Comparison of ENCODE assay signal across 12 cellular contexts in genomic region chrX:138756234-138756633, GRCh38. TPM values are rescaled to one million over a fixed set of nuclear protein-coding genes. Genes with fewer than 3 reads are reported as not detected.
DNase-seq lines count a peak whose midpoint lies in the region; ATAC-seq and TF ChIP-seq lines count a peak whose summit lies in the region.
"Had no signal": no experiment of that assay in that cellular context is flagged by ENCODE, and none has a peak within 500 bp of the region (broad histone marks: within the 10 kb centered on the region; RNA-seq: fewer than 3 reads in every experiment).

No MANE protein-coding gene starts in this region.

- ATAC-seq in GM21737 (IDR thresholded peaks at IDR 0.05; ENCODE audit: unreplicated experiment) (no peak), HG03159 (IDR thresholded peaks at IDR 0.05; ENCODE audit: unreplicated experiment) (no peak)
- ATAC-seq in activated CD4-positive, alpha-beta T cell treated with anti-CD3 and anti-CD28 coated beads for 36 hours, result no peak
- ATAC-seq: HCT116, T-helper 17 cell had no signal

- H3K9me3 ChIP-seq in NT2/D1 (ENCODE audit: insufficient read depth, low read length) (no peaks in the 10 kb centered on the region), osteoblast (ENCODE audit: low read depth, low read length) (no peaks in the 10 kb centered on the region)
- H3K9me3 ChIP-seq: suprapubic skin had no signal

- H3K27ac ChIP-seq in osteoblast (ENCODE audit: low read depth, low read length), result no peak overlapping the region
- H3K27ac ChIP-seq: KMS-11, suprapubic skin had no signal

- H2AFZ ChIP-seq in osteoblast (ENCODE audit: low read length), result no peak overlapping the region

- H3K9me3 Mint-ChIP-seq in activated CD4-positive, alpha-beta T cell treated with anti-CD3 and anti-CD28 coated beads for 36 hours (ENCODE audit: low read depth), result no peaks in the 10 kb centered on the region

- no peak overlapping the region for H3K9ac ChIP-seq in NT2/D1 (ENCODE audit: insufficient read length, low read depth)
- H3K9ac ChIP-seq: KMS-11 had no signal

- H3K27me3 ChIP-seq in NT2/D1 (ENCODE audit: insufficient read depth, insufficient read length) (no peaks in the 10 kb centered on the region), osteoblast (ENCODE audit: insufficient read depth, low read length) (no peaks in the 10 kb centered on the region)
- H3K27me3 ChIP-seq: suprapubic skin had no signal

- intact Hi-C loops in activated CD4-positive, alpha-beta T cell treated with anti-CD3 and anti-CD28 coated beads for 36 hours (cut with DNase I, micrococcal nuclease), result no loop called here

- H3K36me3 ChIP-seq in NT2/D1 (ENCODE audit: insufficient read depth, insufficient read length, low read length) (no peaks in the 10 kb centered on the region), osteoblast (ENCODE audit: insufficient read depth, low read length) (no peaks in the 10 kb centered on the region)
- H3K36me3 ChIP-seq: suprapubic skin had no signal

- H3K4me1 ChIP-seq in NT2/D1 (ENCODE audit: insufficient read depth, insufficient read length) (no peaks in the 10 kb centered on the region), osteoblast (ENCODE audit: insufficient read depth, low read length) (no peaks in the 10 kb centered on the region)
- H3K4me1 ChIP-seq: suprapubic skin had no signal

- POLR2A ChIA-PET in activated CD4-positive, alpha-beta T cell treated with anti-CD3 and anti-CD28 coated beads for 36 hours (lab: Charles Lee), result no interaction called here

- H4K20me1 ChIP-seq in osteoblast (ENCODE audit: insufficient read depth, low read length), result no peaks in the 10 kb centered on the region

- DNase-seq in Daoy (ENCODE audit: low read depth) (peak; percentile 48), NT2/D1 (ENCODE audit: low read depth, low spot score) (peak; percentile 43), fibroblast of mammary gland (ENCODE audit: low read depth) (peak; percentile 56), osteoblast (ENCODE audit: insufficient read length, low spot score, missing footprints) (peak; percentile 49), NCI-H510A (lab: John Stamatoyannopoulos, UW) (no peak)
- no peak for DNase-seq in activated CD4-positive, alpha-beta T cell treated with anti-CD3 and anti-CD28 coated beads for 36 hours
- DNase-seq: T-helper 17 cell had no signal

- H3K4me3 Mint-ChIP-seq in activated CD4-positive, alpha-beta T cell treated with anti-CD3 and anti-CD28 coated beads for 36 hours, result no peak overlapping the region
- H3K4me3 Mint-ChIP-seq: T-helper 17 cell had no signal

- H3K4me3 ChIP-seq in NT2/D1 (ENCODE audit: insufficient read length, low read depth), result no peak overlapping the region
- no peak overlapping the region for H3K4me3 ChIP-seq in fibroblast of mammary gland (ENCODE audit: control insufficient read depth, low read depth, low read length)
- no peak overlapping the region for H3K4me3 ChIP-seq in osteoblast (ENCODE audit: insufficient read depth, low read length)
- H3K4me3 ChIP-seq: suprapubic skin had no signal

- CTCF ChIA-PET in activated CD4-positive, alpha-beta T cell treated with anti-CD3 and anti-CD28 coated beads for 36 hours (lab: Charles Lee), result no interaction called here

- no peaks in the 10 kb centered on the region for H3K27me3 Mint-ChIP-seq in activated CD4-positive, alpha-beta T cell treated with anti-CD3 and anti-CD28 coated beads for 36 hours
- H3K27me3 Mint-ChIP-seq: T-helper 17 cell had no signal

- TF ChIP-seq CTCF in fibroblast of mammary gland (conservative IDR thresholded peaks at IDR 0.05; ENCODE audit: control insufficient read depth, insufficient read depth, low read depth, low read length), result peak; percentile 28
- TF ChIP-seq CTCF in osteoblast (IDR thresholded peaks at IDR 0.05; ENCODE audit: extremely low read depth, low read depth, low read length), result no peak

- no peak overlapping the region for H3K27ac Mint-ChIP-seq in activated CD4-positive, alpha-beta T cell treated with anti-CD3 and anti-CD28 coated beads for 36 hours
- H3K27ac Mint-ChIP-seq: T-helper 17 cell had no signal

- H3K4me1 Mint-ChIP-seq in activated CD4-positive, alpha-beta T cell treated with anti-CD3 and anti-CD28 coated beads for 36 hours, result no peaks in the 10 kb centered on the region
- H3K4me1 Mint-ChIP-seq: T-helper 17 cell had no signal

- no peak overlapping the region for H3K4me2 ChIP-seq in osteoblast (ENCODE audit: insufficient read depth, low read length)
- H3K4me2 ChIP-seq: KMS-11 had no signal

- H3K79me2 ChIP-seq in osteoblast (ENCODE audit: insufficient read depth, low read length), result no peaks in the 10 kb centered on the region

- no peaks in the 10 kb centered on the region for H3K36me3 Mint-ChIP-seq in activated CD4-positive, alpha-beta T cell treated with anti-CD3 and anti-CD28 coated beads for 36 hours (ENCODE audit: low read depth)

RNA-seq across cellular contexts. Expression of gene FGF13, which starts 44.7 kb away (rescaled TPM):
- 4.4 and 6.0 TPM in 2 replicates for total RNA-seq in Daoy (2014; rRNA removed; shearing (Covaris generic))
- 0.36 TPM in 1 of 2 replicates, not detected in the other for total RNA-seq in osteoblast
- not detected for total RNA-seq in activated CD4-positive, alpha-beta T cell treated with anti-CD3 and anti-CD28 coated beads for 36 hours
- total RNA-seq: T-helper 17 cell had no signal

Comparison
In these comparisons a context has a peak if more than half of its experiments do, and no peak if none do; other contexts are left out.
1. DNase-seq: peak in Daoy (single experiment), NT2/D1 (single experiment), fibroblast of mammary gland (single experiment) and osteoblast (single experiment); none in activated CD4-positive, alpha-beta T cell treated with anti-CD3 and anti-CD28 coated beads for 36 hours (single experiment) and NCI-H510A (single experiment).